Comparison of ENCODE assay signal across 12 cellular contexts in the genomic region with DNA sequence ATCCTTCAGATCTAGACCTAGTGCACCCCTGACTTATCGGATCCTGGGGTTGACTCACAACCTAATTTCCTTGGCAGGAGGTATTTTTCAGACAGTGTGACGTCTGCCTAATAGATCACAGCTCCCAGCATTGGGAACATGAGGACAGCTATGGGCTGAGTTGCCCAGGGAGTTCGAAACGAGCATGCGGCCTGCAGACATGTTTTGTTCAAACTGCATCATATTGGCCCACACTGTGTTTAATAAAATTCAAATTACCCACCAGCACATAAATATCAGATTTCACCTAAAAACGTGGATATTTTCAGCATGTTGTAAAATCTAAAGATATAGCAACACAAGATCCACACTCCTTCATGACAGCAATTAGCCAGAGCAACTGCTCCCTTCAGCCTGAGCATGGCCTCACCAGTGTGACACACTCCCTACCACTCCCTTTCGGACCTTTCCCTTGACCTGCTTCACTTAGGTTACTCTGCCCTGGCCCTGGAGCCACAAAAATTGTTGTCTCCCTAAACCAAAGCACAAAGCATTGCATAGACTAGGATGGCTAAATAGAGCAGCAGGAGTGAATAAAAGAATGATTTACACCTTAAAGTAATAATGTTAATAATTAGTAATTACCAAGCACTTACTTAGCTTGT. TPM values are rescaled to one million over a fixed set of nuclear protein-coding genes. Genes with fewer than 3 reads are reported as not detected.
DNase-seq lines count a peak whose midpoint lies in the region; ATAC-seq, FAIRE-seq and TF ChIP-seq lines count a peak whose summit lies in the region.
"Had no signal": no experiment of that assay in that cellular context is flagged by ENCODE, and none has a peak within 500 bp of the region (broad histone marks: within the 10 kb centered on the region; RNA-seq: fewer than 3 reads in every experiment).

No MANE protein-coding gene starts in this region.

- no peak overlapping the region for H3K9ac ChIP-seq in Karpas-422 (ENCODE audit: low read length)

- H3K27me3 Mint-ChIP-seq in activated T-helper 17 cell treated with anti-CD3 and anti-CD28 coated beads, Interleukin-2, amount 50 U/mL, for 72 hours: peaks cover 12% of the 10 kb centered on the region
- peaks cover 8 to 13% of the 10 kb centered on the region in 2 donors for H3K27me3 Mint-ChIP-seq in natural killer cell treated with Interleukin-12 subunit alpha and Interleukin-12 subunit beta and Interleukin-15 and Interleukin-18, amount 100 ng/mL, for 72 hours

- H3K9me3 ChIP-seq in Karpas-422 (ENCODE audit: low read length) (no peaks in the 10 kb centered on the region), PC-9 (ENCODE audit: insufficient read depth, low read depth) (no peaks in the 10 kb centered on the region)

- POLR2A ChIA-PET in PC-9 (lab: Charles Lee; ENCODE audit: unreplicated experiment): no interaction called here

- no peaks in the 10 kb centered on the region for H3K9me3 Mint-ChIP-seq in activated T-helper 17 cell treated with anti-CD3 and anti-CD28 coated beads, Interleukin-2, amount 50 U/mL, for 72 hours
- H3K9me3 Mint-ChIP-seq in natural killer cell treated with Interleukin-12 subunit alpha and Interleukin-12 subunit beta and Interleukin-15 and Interleukin-18, amount 100 ng/mL, for 72 hours: no peaks in the 10 kb centered on the region
- H3K9me3 Mint-ChIP-seq: activated T-cell treated with anti-CD3 and anti-CD28 coated beads, Interleukin-2, amount 50 U/mL, for 24 hours; naive thymus-derived CD8-positive, alpha-beta T cell had no signal

- no peak overlapping the region for H3K4me2 ChIP-seq in Karpas-422 (ENCODE audit: low read depth, low read length, poor library complexity, severe bottlenecking)
- no peak overlapping the region for H3K4me2 ChIP-seq in PC-9

- no TSS peak for BruUV-seq in PC-9 (replicated peaks; lab: Mats Ljungman, UMichigan)

- H3K27me3 ChIP-seq in Karpas-422 (ENCODE audit: low read length): no peaks in the 10 kb centered on the region; the same call in 1 of the 2 replicates
- H3K27me3 ChIP-seq in PC-9 (ENCODE audit: insufficient read depth, low read depth): peaks cover 6% of the 10 kb centered on the region; the same call in 1 of the 2 replicates

- H3K4me3 ChIP-seq in Karpas-422 (ENCODE audit: low read length): no peak overlapping the region
- H3K4me3 ChIP-seq in PC-9: no peak overlapping the region
- H3K4me3 ChIP-seq: lung had no signal

- DNase-seq in natural killer cell treated with Interleukin-12 subunit alpha and Interleukin-12 subunit beta and Interleukin-15 and Interleukin-18, amount 100 ng/mL, for 72 hours (ENCODE audit: low spot score): no peak
- DNase-seq in Karpas-422 (no peak), frontal cortex (ENCODE audit: low spot score in 2 of 2) (no peak), PC-9 (no peak)

- H3K4me1 ChIP-seq in Karpas-422 (ENCODE audit: low read length) (no peaks in the 10 kb centered on the region), PC-9 (replicated peaks; ENCODE audit: insufficient read depth) (no peaks in the 10 kb centered on the region)

- H3K27ac ChIP-seq in Karpas-422 (ENCODE audit: low read length): no peak overlapping the region
- H3K27ac ChIP-seq in PC-9: no peak overlapping the region

- no peaks in the 10 kb centered on the region for H3K36me3 ChIP-seq in Karpas-422 (ENCODE audit: insufficient read depth, low read length)
- no peaks in the 10 kb centered on the region for H3K36me3 ChIP-seq in PC-9 (ENCODE audit: low read depth)

- no peak for TF ChIP-seq CTCF in PC-9 (conservative IDR thresholded peaks at IDR 0.05)

- intact Hi-C loops in PC-9 (cut with micrococcal nuclease; ENCODE audit: unreplicated experiment): loop anchor here (5.0 kb wide), 1 partner anchor 856 kb away; no protein-coding TSS in a partner anchor

- CTCF ChIA-PET in PC-9 (lab: Charles Lee): interaction anchor here (1.1 to 2.7 kb wide), 4 partner anchors 256 to 1017 kb away, joined by 5 to 20 read pairs (median 8); no protein-coding TSS in a partner anchor

- H3K9me2 ChIP-seq in Karpas-422 (replicated peaks; ENCODE audit: insufficient read depth, low read length) (no peaks in the 10 kb centered on the region), PC-9 (ENCODE audit: insufficient read depth) (no peaks in the 10 kb centered on the region)

- H4K20me1 ChIP-seq in Karpas-422 (ENCODE audit: insufficient read depth, low read depth, low read length) (no peaks in the 10 kb centered on the region), PC-9 (ENCODE audit: insufficient read depth) (no peaks in the 10 kb centered on the region)

- no peak for FAIRE-seq in frontal cortex (lab: Jason Lieb, UNC)

- H3K27ac Mint-ChIP-seq in activated T-helper 17 cell treated with anti-CD3 and anti-CD28 coated beads, Interleukin-2, amount 50 U/mL, for 72 hours: no peak overlapping the region
- no peak overlapping the region for H3K27ac Mint-ChIP-seq in natural killer cell treated with Interleukin-12 subunit alpha and Interleukin-12 subunit beta and Interleukin-15 and Interleukin-18, amount 100 ng/mL, for 72 hours
- H3K27ac Mint-ChIP-seq: activated T-cell treated with anti-CD3 and anti-CD28 coated beads, Interleukin-2, amount 50 U/mL, for 24 hours; endodermal cell; naive thymus-derived CD8-positive, alpha-beta T cell had no signal

- H3K79me2 ChIP-seq in Karpas-422 (ENCODE audit: low read length) (no peaks in the 10 kb centered on the region), PC-9 (ENCODE audit: low read depth) (no peaks in the 10 kb centered on the region)

- H3K4me3 Mint-ChIP-seq in activated T-helper 17 cell treated with anti-CD3 and anti-CD28 coated beads, Interleukin-2, amount 50 U/mL, for 72 hours: no peak overlapping the region
- H3K4me3 Mint-ChIP-seq in natural killer cell treated with Interleukin-12 subunit alpha and Interleukin-12 subunit beta and Interleukin-15 and Interleukin-18, amount 100 ng/mL, for 72 hours: peak overlapping the region; percentile 8
- H3K4me3 Mint-ChIP-seq: activated T-cell treated with anti-CD3 and anti-CD28 coated beads, Interleukin-2, amount 50 U/mL, for 24 hours; endodermal cell; naive thymus-derived CD8-positive, alpha-beta T cell had no signal

- peaks cover 4% of the 10 kb centered on the region for H3K4me1 Mint-ChIP-seq in activated T-helper 17 cell treated with anti-CD3 and anti-CD28 coated beads, Interleukin-2, amount 50 U/mL, for 72 hours
- H3K4me1 Mint-ChIP-seq in natural killer cell treated with Interleukin-12 subunit alpha and Interleukin-12 subunit beta and Interleukin-15 and Interleukin-18, amount 100 ng/mL, for 72 hours (ENCODE audit: low read depth in 2 of 2): no peaks in the 10 kb centered on the region

- ATAC-seq in GM18502 (IDR thresholded peaks at IDR 0.05; ENCODE audit: poor library complexity, unreplicated experiment) (peak; percentile 12), HG02623 (IDR thresholded peaks at IDR 0.05; ENCODE audit: unreplicated experiment) (peak; percentile 15), HG03457 (IDR thresholded peaks at IDR 0.05; ENCODE audit: unreplicated experiment) (no peak)
- peak; percentile 7 for ATAC-seq in activated T-helper 17 cell treated with anti-CD3 and anti-CD28 coated beads, Interleukin-2, amount 50 U/mL, for 72 hours (replicated peaks)
- no peak for ATAC-seq in natural killer cell treated with Interleukin-12 subunit alpha and Interleukin-12 subunit beta and Interleukin-15 and Interleukin-18, amount 100 ng/mL, for 72 hours

- H3F3A ChIP-seq in PC-9 (ENCODE audit: insufficient read depth, low read depth): no peaks in the 10 kb centered on the region

- H2AFZ ChIP-seq in Karpas-422 (ENCODE audit: low read length) (no peak overlapping the region), PC-9 (no peak overlapping the region)

- no peaks in the 10 kb centered on the region for H3K36me3 Mint-ChIP-seq in activated T-helper 17 cell treated with anti-CD3 and anti-CD28 coated beads, Interleukin-2, amount 50 U/mL, for 72 hours (ENCODE audit: low read depth)
- no peaks in the 10 kb centered on the region for H3K36me3 Mint-ChIP-seq in natural killer cell treated with Interleukin-12 subunit alpha and Interleukin-12 subunit beta and Interleukin-15 and Interleukin-18, amount 100 ng/mL, for 72 hours
- H3K36me3 Mint-ChIP-seq: naive thymus-derived CD8-positive, alpha-beta T cell had no signal

RNA-seq across cellular contexts. Expression of gene USP47, which starts 53.6 kb away (rescaled TPM):
- 10 to 100 TPM; 37.1 to 58.2 TPM for total RNA-seq in activated T-helper 17 cell treated with anti-CD3 and anti-CD28 coated beads, Interleukin-2, amount 50 U/mL, for 72 hours
- total RNA-seq in natural killer cell treated with Interleukin-12 subunit alpha and Interleukin-12 subunit beta and Interleukin-15 and Interleukin-18, amount 100 ng/mL, for 72 hours: 10 to 100 TPM; 61.7 to 61.8 TPM
- 47.8 and 61.2 TPM in 2 replicates for total RNA-seq in Karpas-422 (2014; rRNA removed; shearing (Covaris generic); ENCODE audit: low replicate concordance)
- total RNA-seq in frontal cortex: 149 TPM
- total RNA-seq in PC-9 (2021): 22.4 and 24.2 TPM in 2 replicates

Comparison
In these comparisons a context has a peak if more than half of its experiments do, and no peak if none do; other contexts are left out.
1. ATAC-seq: peak in GM18502 (single experiment), HG02623 (single experiment) and activated T-helper 17 cell treated with anti-CD3 and anti-CD28 coated beads, Interleukin-2, amount 50 U/mL, for 72 hours (single experiment); none in natural killer cell treated with Interleukin-12 subunit alpha and Interleukin-12 subunit beta and Interleukin-15 and Interleukin-18, amount 100 ng/mL, for 72 hours (0 of 2) and HG03457 (single experiment).